ENCODE assay signal across 1 cellular context in the genomic region with DNA sequence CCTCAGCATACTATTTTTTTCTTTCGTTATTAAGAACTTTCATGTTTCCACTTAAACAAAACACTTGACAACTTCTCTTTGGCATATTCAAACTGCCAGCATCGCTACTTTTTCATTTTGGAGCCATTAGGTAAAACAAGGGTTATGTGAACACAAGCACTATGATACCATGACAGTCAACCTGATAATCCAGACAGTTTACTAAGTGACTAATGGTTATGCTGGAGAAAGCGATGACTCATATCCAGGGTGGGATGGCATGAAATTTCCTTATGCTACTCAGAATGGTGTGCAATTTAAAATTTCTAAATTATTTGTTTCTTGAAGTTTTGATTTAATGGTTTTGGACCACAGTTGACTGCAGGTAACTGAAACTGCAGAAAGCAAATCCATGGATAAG.
TF ChIP-seq lines count a peak whose summit lies in the region.

No MANE protein-coding gene starts in this region.

TF ChIP-seq in SK-N-SH, 30 proteins besides CTCF, POLR2A, EP300 and RAD21:
- TF ChIP-seq FOSL2 (IDR thresholded peaks at IDR 0.05; ENCODE audit: borderline replicate concordance, low read depth), result peak; percentile 52; the same call in 1 of the 2 replicates
- TF ChIP-seq PBX3 (IDR thresholded peaks at IDR 0.05), result peak; percentile 52
- TF ChIP-seq, protein P1, sequence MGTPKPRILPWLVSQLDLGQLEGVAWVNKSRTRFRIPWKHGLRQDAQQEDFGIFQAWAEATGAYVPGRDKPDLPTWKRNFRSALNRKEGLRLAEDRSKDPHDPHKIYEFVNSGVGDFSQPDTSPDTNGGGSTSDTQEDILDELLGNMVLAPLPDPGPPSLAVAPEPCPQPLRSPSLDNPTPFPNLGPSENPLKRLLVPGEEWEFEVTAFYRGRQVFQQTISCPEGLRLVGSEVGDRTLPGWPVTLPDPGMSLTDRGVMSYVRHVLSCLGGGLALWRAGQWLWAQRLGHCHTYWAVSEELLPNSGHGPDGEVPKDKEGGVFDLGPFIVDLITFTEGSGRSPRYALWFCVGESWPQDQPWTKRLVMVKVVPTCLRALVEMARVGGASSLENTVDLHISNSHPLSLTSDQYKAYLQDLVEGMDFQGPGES (IDR thresholded peaks at IDR 0.05; ENCODE audit: low read depth, low read length), result no peak
- TF ChIP-seq EZH2phosphoT487 (IDR thresholded peaks at IDR 0.05; ENCODE audit: borderline replicate concordance, low read depth), result no peak
- no peak for TF ChIP-seq NFIC (IDR thresholded peaks at IDR 0.05; ENCODE audit: borderline replicate concordance)
- no peak for TF ChIP-seq RCOR1 (IDR thresholded peaks at IDR 0.05; ENCODE audit: low read length)
- TF ChIP-seq CHD2 (IDR thresholded peaks at IDR 0.05; ENCODE audit: low read length, partially characterized antibody), result no peak
- no peak for TF ChIP-seq NRF1 (IDR thresholded peaks at IDR 0.05; ENCODE audit: low read depth, low read length)
- TF ChIP-seq, protein P2, sequence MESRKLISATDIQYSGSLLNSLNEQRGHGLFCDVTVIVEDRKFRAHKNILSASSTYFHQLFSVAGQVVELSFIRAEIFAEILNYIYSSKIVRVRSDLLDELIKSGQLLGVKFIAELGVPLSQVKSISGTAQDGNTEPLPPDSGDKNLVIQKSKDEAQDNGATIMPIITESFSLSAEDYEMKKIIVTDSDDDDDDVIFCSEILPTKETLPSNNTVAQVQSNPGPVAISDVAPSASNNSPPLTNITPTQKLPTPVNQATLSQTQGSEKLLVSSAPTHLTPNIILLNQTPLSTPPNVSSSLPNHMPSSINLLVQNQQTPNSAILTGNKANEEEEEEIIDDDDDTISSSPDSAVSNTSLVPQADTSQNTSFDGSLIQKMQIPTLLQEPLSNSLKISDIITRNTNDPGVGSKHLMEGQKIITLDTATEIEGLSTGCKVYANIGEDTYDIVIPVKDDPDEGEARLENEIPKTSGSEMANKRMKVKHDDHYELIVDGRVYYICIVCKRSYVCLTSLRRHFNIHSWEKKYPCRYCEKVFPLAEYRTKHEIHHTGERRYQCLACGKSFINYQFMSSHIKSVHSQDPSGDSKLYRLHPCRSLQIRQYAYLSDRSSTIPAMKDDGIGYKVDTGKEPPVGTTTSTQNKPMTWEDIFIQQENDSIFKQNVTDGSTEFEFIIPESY (IDR thresholded peaks at IDR 0.05; ENCODE audit: borderline replicate concordance, low read depth), result no peak
- TF ChIP-seq TEAD4 (IDR thresholded peaks at IDR 0.05; ENCODE audit: borderline replicate concordance, insufficient read depth), result no peak
- TF ChIP-seq USF2 (IDR thresholded peaks at IDR 0.05; ENCODE audit: borderline replicate concordance, low read depth, low read length), result no peak
- TF ChIP-seq, protein P3, sequence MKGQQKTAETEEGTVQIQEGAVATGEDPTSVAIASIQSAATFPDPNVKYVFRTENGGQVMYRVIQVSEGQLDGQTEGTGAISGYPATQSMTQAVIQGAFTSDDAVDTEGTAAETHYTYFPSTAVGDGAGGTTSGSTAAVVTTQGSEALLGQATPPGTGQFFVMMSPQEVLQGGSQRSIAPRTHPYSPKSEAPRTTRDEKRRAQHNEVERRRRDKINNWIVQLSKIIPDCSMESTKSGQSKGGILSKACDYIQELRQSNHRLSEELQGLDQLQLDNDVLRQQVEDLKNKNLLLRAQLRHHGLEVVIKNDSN (IDR thresholded peaks at IDR 0.05; ENCODE audit: borderline replicate concordance, low read depth), result no peak
- TF ChIP-seq GABPA (IDR thresholded peaks at IDR 0.05; ENCODE audit: low read depth), result no peak
- TF ChIP-seq YY1 (IDR thresholded peaks at IDR 0.05; ENCODE audit: low read depth), result no peak
- TF ChIP-seq MAX (IDR thresholded peaks at IDR 0.05; ENCODE audit: low read depth), result no peak
- TF ChIP-seq ELF1 (IDR thresholded peaks at IDR 0.05), result no peak
- TF ChIP-seq MEF2A (IDR thresholded peaks at IDR 0.05; ENCODE audit: borderline replicate concordance, low read depth), result no peak
- no peak for TF ChIP-seq FOXJ3 (CRISPR knock-in tag; IDR thresholded peaks at IDR 0.05)
- no peak for TF ChIP-seq TAF1 (IDR thresholded peaks at IDR 0.05; ENCODE audit: borderline replicate concordance, low read depth, low read length)
- no peak for TF ChIP-seq RFX5 (IDR thresholded peaks at IDR 0.05; ENCODE audit: low read length)
- no peak for TF ChIP-seq TCF12 (IDR thresholded peaks at IDR 0.05)
- TF ChIP-seq JUND (IDR thresholded peaks at IDR 0.05), result peak; percentile 42; the same call in 1 of the 2 replicates
- no peak for TF ChIP-seq POLR2AphosphoS5 (IDR thresholded peaks at IDR 0.05; ENCODE audit: low read depth, low read length)
- no peak for TF ChIP-seq SIN3A (IDR thresholded peaks at IDR 0.05; ENCODE audit: borderline replicate concordance, low read depth, low read length)
- no peak for TF ChIP-seq FOXM1 (IDR thresholded peaks at IDR 0.05; ENCODE audit: low read depth)
